23 cellular contexts compared by ENCODE assay signal in the genomic region with DNA sequence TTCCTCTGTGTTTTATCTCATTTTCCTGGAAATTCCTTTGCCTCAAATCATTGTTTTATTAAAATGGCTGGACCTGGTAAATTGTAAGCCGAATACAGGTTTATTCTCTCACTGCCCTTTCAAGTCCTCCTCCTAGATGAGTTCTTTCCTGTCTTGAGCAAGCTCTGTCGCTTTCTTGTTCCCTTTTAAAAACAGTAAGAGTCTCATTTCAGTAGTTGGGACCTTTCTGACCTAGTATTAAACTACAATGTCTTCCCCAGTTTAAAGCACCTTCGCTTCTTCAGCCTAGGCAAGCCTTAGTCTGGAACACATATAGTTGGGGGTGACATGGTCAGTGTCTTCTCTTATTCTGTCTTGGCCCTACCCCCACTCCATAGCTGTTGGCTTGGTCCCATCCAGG. TPM values are rescaled to one million over a fixed set of nuclear protein-coding genes. Genes with fewer than 3 reads are reported as not detected.
A peak's percentile ranks its signal among the peaks of the same experiment; 100 is the strongest.
DNase-seq lines count a peak whose midpoint lies in the region; ATAC-seq, FAIRE-seq and TF ChIP-seq lines count a peak whose summit lies in the region.
"Had no signal": no experiment of that assay in that cellular context is flagged by ENCODE, and none has a peak within 500 bp of the region (broad histone marks: within the 10 kb centered on the region; RNA-seq: fewer than 3 reads in every experiment).

No MANE protein-coding gene starts in this region.

- H3K27me3 ChIP-seq in CD4-positive, CD25-positive, alpha-beta regulatory T cell (ENCODE audit: control insufficient read depth, insufficient read depth, low read length): no peaks in the 10 kb centered on the region
- H3K27me3 ChIP-seq in esophagus muscularis mucosa (no peaks in the 10 kb centered on the region), HepG2 (ENCODE audit: control insufficient read depth in 1 of 2, insufficient read depth in 2 of 2, low read length in 2 of 2) (0 out of 5 replicates have a peak, but pooled peaks cover 0 to 5% of the 10 kb centered on the region in 2 experiments)
- H3K27me3 ChIP-seq: BLaER1 had no signal

- H3K4me2 ChIP-seq in HepG2 (ENCODE audit: low read depth, low read length): no peak overlapping the region
- H3K4me2 ChIP-seq: BLaER1, GM23338 had no signal

- TF ChIP-seq EP300 in esophagus muscularis mucosa (IDR thresholded peaks at IDR 0.05): no peak
- TF ChIP-seq EP300 in HepG2 (IDR thresholded peaks at IDR 0.05; ENCODE audit: low read depth in 2 of 2, low read length in 2 of 2): no peak
- TF ChIP-seq EP300 in HepG2 (CRISPR knock-in tag; IDR thresholded peaks at IDR 0.05; ENCODE audit: borderline replicate concordance): no peak

- H3K4me1 ChIP-seq in CD4-positive, CD25-positive, alpha-beta regulatory T cell (ENCODE audit: control insufficient read depth, insufficient read depth, low read length, poor library complexity, severe bottlenecking): peaks cover 5% of the 10 kb centered on the region
- H3K4me1 ChIP-seq in esophagus muscularis mucosa: no peaks in the 10 kb centered on the region
- H3K4me1 ChIP-seq in HepG2 (ENCODE audit: insufficient read depth, low read length): no peaks in the 10 kb centered on the region
- H3K4me1 ChIP-seq: BLaER1 had no signal

- TF ChIP-seq CTCF in esophagus muscularis mucosa (IDR thresholded peaks at IDR 0.05) (no peak), HepG2 (CRISPR knock-in tag; IDR thresholded peaks at IDR 0.05) (no peak)

- H3K4me3 ChIP-seq in CD4-positive, CD25-positive, alpha-beta regulatory T cell (ENCODE audit: low read depth, low read length): no peak overlapping the region
- H3K4me3 ChIP-seq in esophagus muscularis mucosa (no peak overlapping the region), HepG2 (replicated peaks in 1 of 3; ENCODE audit: insufficient read depth in 1 of 3, low read depth in 2 of 3, low read length in 3 of 3) (no peak overlapping the region)
- H3K4me3 ChIP-seq: BLaER1, GM23338 had no signal

- H2AFZ ChIP-seq in HepG2 (ENCODE audit: low read length): no peak overlapping the region
- H2AFZ ChIP-seq: GM23338 had no signal

- no peak overlapping the region for H3K4me3 Mint-ChIP-seq in activated T-cell treated with anti-CD3 and anti-CD28 coated beads, Interleukin-2, amount 50 U/mL, for 24 hours
- no peak overlapping the region for H3K4me3 Mint-ChIP-seq in activated T-cell treated with anti-CD3 and anti-CD28 coated beads, Interleukin-2, amount 50 U/mL, for 72 hours
- H3K4me3 Mint-ChIP-seq in CD4-positive, CD25-positive, alpha-beta regulatory T cell: no peak overlapping the region
- H3K4me3 Mint-ChIP-seq in activated T-helper 2 cell treated with anti-CD3 and anti-CD28 coated beads, Interferon-gamma antibody, Interleukin-2, Interleukin-4, amounts not matched to agents 10 μg/mL and 5 μg/mL and 100 μg/mL, durations not matched to agents 14 hours and 24 hours and 36 hours (ENCODE audit: low read depth): no peak overlapping the region
- no peak overlapping the region for H3K4me3 Mint-ChIP-seq in stimulated activated memory B cell treated with anti-CD40 and anti-IgM and Interleukin-4, amounts not matched to agents 10 μg/mL and 1 μg/mL and 100 μg/mL, for 72 hours
- H3K4me3 Mint-ChIP-seq: B cell; CD4-positive, alpha-beta T cell; CD8-positive, alpha-beta memory T cell; GM23338; H9 had no signal

- H3K9me3 ChIP-seq in CD4-positive, CD25-positive, alpha-beta regulatory T cell (ENCODE audit: control insufficient read depth in 2 of 2, low read length in 2 of 2): no peaks in the 10 kb centered on the region
- H3K9me3 ChIP-seq in esophagus muscularis mucosa (peaks cover 0 to 4% (median 0%) of the 10 kb centered on the region in 4 donors), HepG2 (ENCODE audit: low read length) (no peaks in the 10 kb centered on the region)
- H3K9me3 ChIP-seq: BLaER1 had no signal

- ATAC-seq in activated T-cell treated with anti-CD3 and anti-CD28 coated beads, Interleukin-2, amount 50 U/mL, for 72 hours (replicated peaks in 1 of 2): no peak
- no peak for ATAC-seq in CD4-positive, CD25-positive, alpha-beta regulatory T cell (ENCODE audit: low read depth in 2 of 2)
- ATAC-seq in stimulated activated memory B cell treated with anti-CD40 and anti-IgM and Interleukin-4, amounts not matched to agents 10 μg/mL and 1 μg/mL and 100 μg/mL, for 72 hours: peak; percentile 62
- ATAC-seq in HepG2: no peak
- ATAC-seq: GM23338, HCT116 had no signal

- FAIRE-seq in HepG2 (lab: Jason Lieb, UNC): no peak
- FAIRE-seq: A204.1, D721Med had no signal

- BruUV-seq in HepG2 (replicated peaks; lab: Mats Ljungman, UMichigan): no TSS peak

- no peaks in the 10 kb centered on the region for H4K20me1 ChIP-seq in HepG2 (ENCODE audit: insufficient read depth, low read length)
- H4K20me1 ChIP-seq: BLaER1 had no signal

- 81% methylated on average over 3 of the region's 3 CpGs for WGBS in esophagus muscularis mucosa
- 1% methylated on average over 3 of the region's 3 CpGs for WGBS in HepG2 (ENCODE audit: low lambda C conversion rate)

- no peaks in the 10 kb centered on the region for H3K79me2 ChIP-seq in HepG2 (ENCODE audit: insufficient read depth, low read length)

- no peak overlapping the region for H3K27ac ChIP-seq in CD4-positive, CD25-positive, alpha-beta regulatory T cell (ENCODE audit: insufficient read depth, low read length, poor library complexity, severe bottlenecking)
- H3K27ac ChIP-seq in esophagus muscularis mucosa (replicated peaks in 1 of 4) (no peak overlapping the region), HepG2 (ENCODE audit: extremely low read length, insufficient read depth, low read length) (no peak overlapping the region)
- H3K27ac ChIP-seq: 22Rv1, BLaER1, C4-2B had no signal

- CTCF ChIA-PET in HepG2 (lab: Yijun Ruan, JAX; ENCODE audit: low intra/inter-chr PET ratio, low total read pairs): no interaction called here

- peaks cover 36% of the 10 kb centered on the region for H3K4me1 Mint-ChIP-seq in activated T-cell treated with anti-CD3 and anti-CD28 coated beads, Interleukin-2, amount 50 U/mL, for 24 hours (ENCODE audit: low read depth)
- H3K4me1 Mint-ChIP-seq in activated T-cell treated with anti-CD3 and anti-CD28 coated beads, Interleukin-2, amount 50 U/mL, for 72 hours (ENCODE audit: low read depth): peaks cover 31% of the 10 kb centered on the region
- H3K4me1 Mint-ChIP-seq in CD4-positive, CD25-positive, alpha-beta regulatory T cell: peaks cover 5 to 18% (median 10%) of the 10 kb centered on the region in 4 donors
- peaks cover 34% of the 10 kb centered on the region for H3K4me1 Mint-ChIP-seq in activated T-helper 2 cell treated with anti-CD3 and anti-CD28 coated beads, Interferon-gamma antibody, Interleukin-2, Interleukin-4, amounts not matched to agents 10 μg/mL and 5 μg/mL and 100 μg/mL, durations not matched to agents 14 hours and 24 hours and 36 hours (ENCODE audit: low read depth)
- H3K4me1 Mint-ChIP-seq in stimulated activated memory B cell treated with anti-CD40 and anti-IgM and Interleukin-4, amounts not matched to agents 10 μg/mL and 1 μg/mL and 100 μg/mL, for 72 hours: peaks cover 22% of the 10 kb centered on the region
- H3K4me1 Mint-ChIP-seq: GM23338, H9 had no signal

- TF ChIP-seq RAD21 in HepG2 (CRISPR knock-in tag; IDR thresholded peaks at IDR 0.05): no peak

- TF ChIP-seq POLR2A in esophagus muscularis mucosa (IDR thresholded peaks at IDR 0.05; ENCODE audit: low read depth) (no peak), HepG2 (IDR thresholded peaks at IDR 0.05; ENCODE audit: insufficient read depth in 1 of 2, low read depth in 2 of 2, low read length in 2 of 2) (no peak)

- peaks cover 47% of the 10 kb centered on the region for H3K36me3 ChIP-seq in CD4-positive, CD25-positive, alpha-beta regulatory T cell (ENCODE audit: control insufficient read depth, insufficient read depth, low read length)
- H3K36me3 ChIP-seq in esophagus muscularis mucosa (no peaks in the 10 kb centered on the region), HepG2 (replicated peaks in 1 of 2; ENCODE audit: control insufficient read depth in 1 of 2, insufficient read depth in 2 of 2, low read length in 2 of 2) (no peaks in the 10 kb centered on the region)
- H3K36me3 ChIP-seq: BLaER1 had no signal

- intact Hi-C loops in activated T-helper 2 cell treated with anti-CD3 and anti-CD28 coated beads, Interferon-gamma antibody, Interleukin-2, Interleukin-4, amounts not matched to agents 10 μg/mL and 5 μg/mL and 100 μg/mL, durations not matched to agents 14 hours and 24 hours and 36 hours (cut with micrococcal nuclease): loop anchor here (5.0 kb wide), 1 partner anchor 54 kb away; no protein-coding TSS in a partner anchor
- intact Hi-C loops in esophagus muscularis mucosa (cut with DNase I) (no loop called here), posterior vena cava (cut with DNase I) (no loop called here), HepG2 (cut with micrococcal nuclease; ENCODE audit: unreplicated experiment) (no loop called here)

- no peak for DNase-seq in activated T-cell treated with anti-CD3 and anti-CD28 coated beads, Interleukin-2, amount 50 U/mL, for 24 hours
- no peak for DNase-seq in activated T-cell treated with anti-CD3 and anti-CD28 coated beads, Interleukin-2, amount 50 U/mL, for 72 hours
- no peak for DNase-seq in CD4-positive, CD25-positive, alpha-beta regulatory T cell
- no peak for DNase-seq in activated T-helper 2 cell treated with anti-CD3 and anti-CD28 coated beads, Interferon-gamma antibody, Interleukin-2, Interleukin-4, amounts not matched to agents 10 μg/mL and 5 μg/mL and 100 μg/mL, durations not matched to agents 14 hours and 24 hours and 36 hours (ENCODE audit: low spot score)
- DNase-seq in esophagus muscularis mucosa (ENCODE audit: extremely low spot score) (no peak), posterior vena cava (ENCODE audit: low spot score) (no peak), HepG2 (ENCODE audit: low spot score) (no peak)
- DNase-seq: CD4-positive, alpha-beta T cell; CD8-positive, alpha-beta memory T cell; DMS 273 treated with DMSO at 0.1 percent for 48 hours; DMS79; EL; GDM1; H9 had no signal

- in situ Hi-C loops in HepG2 (cut with HindIII; ENCODE audit: extremely low pct_ligation_motif_present, low pct_unique_long_range_greater_than_20kb): no loop called here

- no peak overlapping the region for H3K9ac ChIP-seq in HepG2 (ENCODE audit: insufficient read depth, low read depth, low read length)
- H3K9ac ChIP-seq: BLaER1 had no signal

- POLR2A ChIA-PET in HepG2 (lab: Yijun Ruan, JAX): no interaction called here

- H3K27me3 Mint-ChIP-seq in activated T-cell treated with anti-CD3 and anti-CD28 coated beads, Interleukin-2, amount 50 U/mL, for 24 hours: no peaks in the 10 kb centered on the region
- H3K27me3 Mint-ChIP-seq in activated T-cell treated with anti-CD3 and anti-CD28 coated beads, Interleukin-2, amount 50 U/mL, for 72 hours (ENCODE audit: low read depth): no peaks in the 10 kb centered on the region
- no peaks in the 10 kb centered on the region for H3K27me3 Mint-ChIP-seq in CD4-positive, CD25-positive, alpha-beta regulatory T cell
- H3K27me3 Mint-ChIP-seq in activated T-helper 2 cell treated with anti-CD3 and anti-CD28 coated beads, Interferon-gamma antibody, Interleukin-2, Interleukin-4, amounts not matched to agents 10 μg/mL and 5 μg/mL and 100 μg/mL, durations not matched to agents 14 hours and 24 hours and 36 hours (ENCODE audit: low read depth): no peaks in the 10 kb centered on the region
- H3K27me3 Mint-ChIP-seq in stimulated activated memory B cell treated with anti-CD40 and anti-IgM and Interleukin-4, amounts not matched to agents 10 μg/mL and 1 μg/mL and 100 μg/mL, for 72 hours: no peaks in the 10 kb centered on the region
- H3K27me3 Mint-ChIP-seq: B cell; CD4-positive, alpha-beta T cell; CD8-positive, alpha-beta memory T cell had no signal

- peaks cover 75% of the 10 kb centered on the region for H3K36me3 Mint-ChIP-seq in activated T-cell treated with anti-CD3 and anti-CD28 coated beads, Interleukin-2, amount 50 U/mL, for 24 hours (ENCODE audit: low read depth)
- peaks cover 24 to 33% of the 10 kb centered on the region in 2 donors for H3K36me3 Mint-ChIP-seq in activated T-cell treated with anti-CD3 and anti-CD28 coated beads, Interleukin-2, amount 50 U/mL, for 72 hours (ENCODE audit: insufficient read depth in 2 of 2)
- peaks cover 63% of the 10 kb centered on the region for H3K36me3 Mint-ChIP-seq in CD4-positive, CD25-positive, alpha-beta regulatory T cell
- H3K36me3 Mint-ChIP-seq in activated T-helper 2 cell treated with anti-CD3 and anti-CD28 coated beads, Interferon-gamma antibody, Interleukin-2, Interleukin-4, amounts not matched to agents 10 μg/mL and 5 μg/mL and 100 μg/mL, durations not matched to agents 14 hours and 24 hours and 36 hours (ENCODE audit: low read depth): peaks cover 84% of the 10 kb centered on the region
- H3K36me3 Mint-ChIP-seq in stimulated activated memory B cell treated with anti-CD40 and anti-IgM and Interleukin-4, amounts not matched to agents 10 μg/mL and 1 μg/mL and 100 μg/mL, for 72 hours: peaks cover 65% of the 10 kb centered on the region

- H3K9me3 Mint-ChIP-seq in activated T-cell treated with anti-CD3 and anti-CD28 coated beads, Interleukin-2, amount 50 U/mL, for 24 hours: peaks cover 8% of the 10 kb centered on the region
- peaks cover 0 to 6% of the 10 kb centered on the region in 2 donors for H3K9me3 Mint-ChIP-seq in activated T-cell treated with anti-CD3 and anti-CD28 coated beads, Interleukin-2, amount 50 U/mL, for 72 hours
- H3K9me3 Mint-ChIP-seq in CD4-positive, CD25-positive, alpha-beta regulatory T cell: peaks cover 0 to 4% (median 0%) of the 10 kb centered on the region in 7 donors
- peaks cover 10% of the 10 kb centered on the region for H3K9me3 Mint-ChIP-seq in activated T-helper 2 cell treated with anti-CD3 and anti-CD28 coated beads, Interferon-gamma antibody, Interleukin-2, Interleukin-4, amounts not matched to agents 10 μg/mL and 5 μg/mL and 100 μg/mL, durations not matched to agents 14 hours and 24 hours and 36 hours
- H3K9me3 Mint-ChIP-seq in stimulated activated memory B cell treated with anti-CD40 and anti-IgM and Interleukin-4, amounts not matched to agents 10 μg/mL and 1 μg/mL and 100 μg/mL, for 72 hours: peaks cover 4% of the 10 kb centered on the region

- H3K27ac Mint-ChIP-seq in activated T-cell treated with anti-CD3 and anti-CD28 coated beads, Interleukin-2, amount 50 U/mL, for 24 hours: peak overlapping the region; percentile 38
- H3K27ac Mint-ChIP-seq in activated T-cell treated with anti-CD3 and anti-CD28 coated beads, Interleukin-2, amount 50 U/mL, for 72 hours: no peak overlapping the region
- H3K27ac Mint-ChIP-seq in CD4-positive, CD25-positive, alpha-beta regulatory T cell: peak overlapping the region in 2 of 3 donors; percentile 1 to 17
- H3K27ac Mint-ChIP-seq in activated T-helper 2 cell treated with anti-CD3 and anti-CD28 coated beads, Interferon-gamma antibody, Interleukin-2, Interleukin-4, amounts not matched to agents 10 μg/mL and 5 μg/mL and 100 μg/mL, durations not matched to agents 14 hours and 24 hours and 36 hours: peak overlapping the region; percentile 4
- H3K27ac Mint-ChIP-seq in stimulated activated memory B cell treated with anti-CD40 and anti-IgM and Interleukin-4, amounts not matched to agents 10 μg/mL and 1 μg/mL and 100 μg/mL, for 72 hours: peak overlapping the region; percentile 63
- H3K27ac Mint-ChIP-seq: B cell; CD4-positive, alpha-beta T cell; GM23338; H9 had no signal

RNA-seq across cellular contexts. Expression of a gene that starts 40.9 kb away (rescaled TPM):
- total RNA-seq in activated T-cell treated with anti-CD3 and anti-CD28 coated beads, Interleukin-2, amount 50 U/mL, for 72 hours: 10 to 100 TPM; 59.9 to 63.0 TPM
- total RNA-seq in CD4-positive, CD25-positive, alpha-beta regulatory T cell: 68.5 TPM
- 10 to 100 TPM; 14.3 to 25.9 (median 22.6) TPM for polyA plus RNA-seq in CD4-positive, CD25-positive, alpha-beta regulatory T cell
- total RNA-seq in activated T-helper 2 cell treated with anti-CD3 and anti-CD28 coated beads, Interferon-gamma antibody, Interleukin-2, Interleukin-4, amounts not matched to agents 10 μg/mL and 5 μg/mL and 100 μg/mL, durations not matched to agents 14 hours and 24 hours and 36 hours: 55.7 and 59.1 TPM in 2 replicates
- total RNA-seq in esophagus muscularis mucosa (1 to 10 TPM; 4.4 to 8.3 (median 6.8) TPM), posterior vena cava (10 to 100 TPM; 10.1 to 17.0 TPM), HepG2 (2016; rRNA removed; fragmentation: Illumina TruSeq; extraction: Trizol) (13.2 and 17.5 TPM in 2 replicates)
- 5.6 TPM in 2 replicates for total RNA-seq in HepG2 (2016; cell fraction: cytosol; rRNA removed; fragmentation: Illumina TruSeq; extraction: Trizol; ENCODE audit: low read depth)
- total RNA-seq in HepG2 (2016; cell fraction: insoluble cytoplasmic fraction; rRNA removed; fragmentation: Illumina TruSeq; extraction: Trizol): 13.2 and 18.1 TPM in 2 replicates
- total RNA-seq in HepG2 (2016; cell fraction: membrane; rRNA removed; fragmentation: Illumina TruSeq; extraction: Trizol): 4.1 and 5.0 TPM in 2 replicates
- 26.0 and 35.8 TPM in 2 replicates for total RNA-seq in HepG2 (2016; cell fraction: nucleus; rRNA removed; fragmentation: Illumina TruSeq; extraction: Trizol)
- 10.9 and 13.7 TPM in 2 replicates for polyA plus RNA-seq in HepG2 (2011; rRNA removed)
- 4.5 and 5.7 TPM in 2 replicates for polyA plus RNA-seq in HepG2 (2011; cell fraction: cytosol; rRNA removed)
- polyA plus RNA-seq in HepG2 (2011; cell fraction: nucleus; rRNA removed): 24.8 and 38.1 TPM in 2 replicates
- 11.8 and 16.1 TPM in 2 replicates for polyA plus RNA-seq in HepG2 (2012)
- polyA plus RNA-seq in HepG2 (2016; cell fraction: cytosol; fragmentation: Illumina TruSeq; extraction: Trizol; ENCODE audit: low read depth): 0.91 and 1.0 TPM in 2 replicates
- 15.7 TPM in 2 replicates for polyA plus RNA-seq in HepG2 (2016; cell fraction: insoluble cytoplasmic fraction; fragmentation: Illumina TruSeq; extraction: Trizol; ENCODE audit: low read depth)
- polyA plus RNA-seq in HepG2 (2016; cell fraction: membrane; fragmentation: Illumina TruSeq; extraction: Trizol; ENCODE audit: low read depth): 2.0 and 2.4 TPM in 2 replicates
- 44.7 and 46.0 TPM in 2 replicates for polyA plus RNA-seq in HepG2 (2016; cell fraction: nucleus; fragmentation: Illumina TruSeq; extraction: Trizol; ENCODE audit: insufficient read depth, low read depth)
- 3.0 and 5.6 TPM in 2 replicates for polyA minus RNA-seq in HepG2 (2011; rRNA and poly(A)+ RNA removed; ENCODE audit: low replicate concordance)
- 3.8 and 4.1 TPM in 2 replicates for polyA minus RNA-seq in HepG2 (2011; cell fraction: cytosol; rRNA and poly(A)+ RNA removed)
- polyA minus RNA-seq in HepG2 (2011; cell fraction: nucleus; rRNA and poly(A)+ RNA removed): 33.9 and 48.9 TPM in 2 replicates
